8 cellular contexts compared by ENCODE assay signal in genomic region chr2:46540496-46541342, GRCh38. TPM values are rescaled to one million over a fixed set of nuclear protein-coding genes. Genes with fewer than 3 reads are reported as not detected.
DNase-seq lines count a peak whose midpoint lies in the region; ATAC-seq and TF ChIP-seq lines count a peak whose summit lies in the region.

No MANE protein-coding gene starts in this region.

- CTCF ChIA-PET in OCI-LY7 (lab: Charles Lee; ENCODE audit: unreplicated experiment): interaction anchor here (0.7 to 1.2 kb wide), 4 partner anchors 24 to 79 kb away, joined by 3 to 9 read pairs (median 4); no protein-coding TSS in a partner anchor

- peak overlapping the region; percentile 83 for H3K4me2 ChIP-seq in OCI-LY7 (ENCODE audit: low read length)

- H3K4me1 Mint-ChIP-seq in nephron progenitor cell: peaks cover 54% of the 10 kb centered on the region

- H2AFZ ChIP-seq in OCI-LY7 (ENCODE audit: low read length): no peak overlapping the region

- intact Hi-C loops in OCI-LY7 (cut with micrococcal nuclease; ENCODE audit: unreplicated experiment): no loop called here

- TF ChIP-seq CTCF in OCI-LY7 (conservative IDR thresholded peaks at IDR 0.05; ENCODE audit: low read length) (no peak), nephron progenitor cell (IDR thresholded peaks at IDR 0.05) (no peak)

- H3K79me2 ChIP-seq in OCI-LY7 (ENCODE audit: insufficient read depth, low read depth, low read length): peaks cover 38% of the 10 kb centered on the region

- no peaks in the 10 kb centered on the region for H3K27me3 ChIP-seq in endocrine pancreas (ENCODE audit: control insufficient read depth, insufficient read depth, low read length)

- POLR2A ChIA-PET in OCI-LY7 (lab: Charles Lee): interaction anchor here (0.6 to 2.1 kb wide), 8 partner anchors 11 to 78 kb away, joined by 3 to 22 read pairs (median 3); no protein-coding TSS in a partner anchor

- peak; percentile 65 for DNase-seq in Caki2 (ENCODE audit: low read depth)
- DNase-seq in OCI-LY7 (ENCODE audit: low spot score): no peak
- DNase-seq in nephron progenitor cell: no peak

- peak overlapping the region; percentile 71 for H3K4me3 ChIP-seq in OCI-LY7 (ENCODE audit: low read depth, low read length, poor library complexity, severe bottlenecking)
- peak overlapping the region; percentile 61 for H3K4me3 ChIP-seq in endocrine pancreas (ENCODE audit: control insufficient read depth, insufficient read depth, low read length)

- ATAC-seq in GM21423 (IDR thresholded peaks at IDR 0.05; ENCODE audit: unreplicated experiment) (no peak), GM19455 (IDR thresholded peaks at IDR 0.05; ENCODE audit: unreplicated experiment) (no peak), HG02763 (IDR thresholded peaks at IDR 0.05; ENCODE audit: unreplicated experiment) (no peak), HG02970 (IDR thresholded peaks at IDR 0.05; ENCODE audit: low FRiP score, unreplicated experiment) (no peak)

- in situ Hi-C loops in Caki2 (cut with HindIII; ENCODE audit: low pct_unique_long_range_greater_than_20kb, low sequenced_read_pairs): no loop called here

- H3K9me2 ChIP-seq in OCI-LY7 (ENCODE audit: insufficient read depth, low read length): no peaks in the 10 kb centered on the region

- peak overlapping the region; percentile 68 for H3K27ac Mint-ChIP-seq in nephron progenitor cell

- no TSS peak for BruUV-seq in OCI-LY7 (replicated peaks; lab: Mats Ljungman, UMichigan)

- H3K9me3 ChIP-seq in OCI-LY7 (ENCODE audit: low read length) (no peaks in the 10 kb centered on the region), endocrine pancreas (ENCODE audit: control insufficient read depth, low read length) (no peaks in the 10 kb centered on the region)

- H3K36me3 ChIP-seq in OCI-LY7 (ENCODE audit: insufficient read depth, low read length) (peaks cover 18% of the 10 kb centered on the region), endocrine pancreas (ENCODE audit: control insufficient read depth, insufficient read depth, low read length) (no peaks in the 10 kb centered on the region)

- H4K20me1 ChIP-seq in OCI-LY7 (ENCODE audit: insufficient read depth, low read length): no peaks in the 10 kb centered on the region

- peak overlapping the region; percentile 95 for H3K4me3 Mint-ChIP-seq in nephron progenitor cell

- H3K9ac ChIP-seq in endocrine pancreas (ENCODE audit: control insufficient read depth, insufficient read depth, low read length): peak overlapping the region; percentile 93

- no peaks in the 10 kb centered on the region for H3K9me3 Mint-ChIP-seq in nephron progenitor cell

- peaks cover 4% of the 10 kb centered on the region for H3K36me3 Mint-ChIP-seq in nephron progenitor cell (ENCODE audit: low read depth)

- H3K27me3 Mint-ChIP-seq in nephron progenitor cell (ENCODE audit: low read depth, poor library complexity): no peaks in the 10 kb centered on the region

- no peak overlapping the region for H3K27ac ChIP-seq in OCI-LY7 (ENCODE audit: low read depth, low read length, poor library complexity, severe bottlenecking)

- H3K4me1 ChIP-seq in OCI-LY7 (ENCODE audit: insufficient read depth, low read length, poor library complexity, severe bottlenecking): peaks cover 69% of the 10 kb centered on the region
- no peaks in the 10 kb centered on the region for H3K4me1 ChIP-seq in endocrine pancreas (ENCODE audit: control insufficient read depth, insufficient read depth, low read length)

RNA-seq across cellular contexts. Expression of gene RHOQ, which starts 1.6 kb away (rescaled TPM):
- 26.2 and 49.0 TPM in 2 replicates for total RNA-seq in Caki2 (2014; rRNA removed; shearing (Covaris generic); ENCODE audit: low replicate concordance)
- total RNA-seq in OCI-LY7 (2014; rRNA removed; shearing (Covaris generic)): 62.0 and 65.7 TPM in 2 replicates
- total RNA-seq in OCI-LY7 (2022): 171 and 198 TPM in 2 replicates

RNA-seq across cellular contexts. Expression of gene ATP6V1E2, which starts 1.7 kb away (rescaled TPM):
- total RNA-seq in Caki2 (2014; rRNA removed; shearing (Covaris generic); ENCODE audit: low replicate concordance): 6.6 and 22.6 TPM in 2 replicates
- 18.9 and 21.1 TPM in 2 replicates for total RNA-seq in OCI-LY7 (2014; rRNA removed; shearing (Covaris generic))
- total RNA-seq in OCI-LY7 (2022): 55.3 and 55.6 TPM in 2 replicates
